ENCODE assay signal across 36 cellular contexts in genomic region chr2:219501849-219502248, GRCh38. TPM values are rescaled to one million over a fixed set of nuclear protein-coding genes. Genes with fewer than 3 reads are reported as not detected.
"Had no signal": no experiment of that assay in that cellular context is flagged by ENCODE, and none has a peak within 500 bp of the region (broad histone marks: within the 10 kb centered on the region; RNA-seq: fewer than 3 reads in every experiment).

No MANE protein-coding gene starts in this region.

- H3K9me3 ChIP-seq: Peyer's patch had no signal

- DNase-seq: activated CD4-positive, alpha-beta memory T cell treated with anti-CD3 and anti-CD28 coated beads for 36 hours; activated CD4-positive, alpha-beta T cell treated with anti-CD3 and anti-CD28 coated beads for 36 hours; activated CD4-positive, alpha-beta T cell treated with anti-CD3 and anti-CD28 coated beads, Interleukin-2, amount 50 U/mL, for 1 hour; activated CD8-positive, alpha-beta memory T cell treated with anti-CD3 and anti-CD28 coated beads, Interleukin-2, amount 50 U/mL, for 4 hours; activated effector memory CD4-positive, alpha-beta T cell treated with Interleukin-2 at 50 U/mL for 16 hours; activated naive CD4-positive, alpha-beta T cell treated with anti-CD3 and anti-CD28 coated beads, Interleukin-2, amount 10 ng/mL, durations not matched to agents 7 days and 5 days; activated naive CD8-positive, alpha-beta T cell treated with anti-CD3 and anti-CD28 coated beads, Interleukin-2, amount 50 U/mL, for 24 hours; activated T-cell treated with anti-CD3 and anti-CD28 coated beads, Interleukin-2, amount 50 U/mL, for 48 hours; anterior cingulate cortex; brain microvascular endothelial cell; central memory CD4-positive, alpha-beta T cell; NCI-H1092 treated with DMSO at 0.1 percent for 48 hours; NCI-H1417; NCI-H146; NCI-H187; NCI-H2029 treated with DMSO at 0.1 percent for 48 hours; NCI-H2107; NCI-H2171; NCI-H510A; NCI-H526; NCI-H748 treated with DMSO at 0.1 percent for 48 hours; NK-92 treated with Interleukin-12 subunit alpha and Interleukin-12 subunit beta, amount 100 ng/mL, for 24 hours; PC-3; Peyer's patch; RPMI8226; SIG-M5; T-cell; T-helper 17 cell; T1000 had no signal

- H3K4me3 Mint-ChIP-seq: activated CD4-positive, alpha-beta memory T cell treated with anti-CD3 and anti-CD28 coated beads for 36 hours; activated CD4-positive, alpha-beta T cell treated with anti-CD3 and anti-CD28 coated beads for 36 hours; activated naive CD8-positive, alpha-beta T cell; activated naive CD8-positive, alpha-beta T cell treated with anti-CD3 and anti-CD28 coated beads, Interleukin-2, amount 50 U/mL, for 24 hours; T-cell; T-helper 17 cell had no signal

- H3K4me2 ChIP-seq: KMS-11 had no signal

- H3K4me3 ChIP-seq: Peyer's patch had no signal

- H3K27ac Mint-ChIP-seq: activated CD4-positive, alpha-beta memory T cell treated with anti-CD3 and anti-CD28 coated beads for 36 hours; activated CD4-positive, alpha-beta T cell treated with anti-CD3 and anti-CD28 coated beads for 36 hours; activated naive CD4-positive, alpha-beta T cell treated with anti-CD3 and anti-CD28 coated beads, Interleukin-2, amount 10 ng/mL, durations not matched to agents 7 days and 5 days; activated naive CD8-positive, alpha-beta T cell; activated naive CD8-positive, alpha-beta T cell treated with anti-CD3 and anti-CD28 coated beads, Interleukin-2, amount 50 U/mL, for 24 hours; T-cell; T-helper 17 cell; WTC11 had no signal

- ATAC-seq: activated CD4-positive, alpha-beta T cell treated with anti-CD3 and anti-CD28 coated beads for 36 hours; activated CD4-positive, CD25-positive, alpha-beta regulatory T cell treated with anti-CD3 and anti-CD28 coated beads, Interleukin-2, amount 50 U/mL, for 24 hours; activated naive CD8-positive, alpha-beta T cell treated with anti-CD3 and anti-CD28 coated beads, Interleukin-2, amount 50 U/mL, for 24 hours; PC-3; SK-N-SH treated with all-trans-retinoic acid at 6 μM for 48 hours; T-cell; T-helper 17 cell; WTC11 had no signal

- H3K27ac ChIP-seq: brain microvascular endothelial cell, KMS-11, Peyer's patch had no signal

- H3K9me3 Mint-ChIP-seq: activated CD4-positive, alpha-beta memory T cell treated with anti-CD3 and anti-CD28 coated beads for 36 hours; activated naive CD4-positive, alpha-beta T cell treated with anti-CD3 and anti-CD28 coated beads, Interleukin-2, amount 10 ng/mL, durations not matched to agents 7 days and 5 days; activated naive CD8-positive, alpha-beta T cell treated with anti-CD3 and anti-CD28 coated beads, Interleukin-2, amount 50 U/mL, for 24 hours; T-cell; WTC11 had no signal

- H3K9ac ChIP-seq: KMS-11 had no signal

RNA-seq across cellular contexts. Expression of gene ASIC4, which starts 12.4 kb away (rescaled TPM):
- total RNA-seq: activated CD4-positive, alpha-beta T cell treated with anti-CD3 and anti-CD28 coated beads for 36 hours; LHCN-M2; SK-MEL-5 had no signal
